In the genomic region with DNA sequence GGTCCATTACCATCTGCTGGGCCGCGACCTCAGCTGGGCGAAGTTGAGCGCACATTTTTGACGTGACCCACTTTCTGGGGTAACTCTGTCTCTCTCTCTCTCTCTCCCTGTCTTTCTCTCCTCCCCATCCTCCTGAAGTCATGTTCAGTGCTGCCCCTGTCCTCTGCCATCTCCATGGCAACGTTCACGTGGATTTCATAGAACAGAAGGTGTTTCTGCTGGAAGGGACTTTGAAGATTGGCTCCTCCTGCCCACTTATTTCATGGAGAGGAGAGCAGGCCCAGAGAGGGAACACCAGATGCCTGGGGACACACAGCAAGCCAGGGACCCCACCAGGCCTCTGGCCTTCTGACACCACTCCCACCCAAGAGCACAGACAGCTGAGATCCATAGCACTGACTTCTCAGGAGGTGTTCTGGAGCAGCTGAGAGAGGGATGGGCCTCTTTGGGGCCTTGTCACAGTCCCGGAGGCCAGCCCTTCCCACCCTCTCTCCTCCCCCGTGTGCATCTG, we compare ENCODE assay signal across 18 cellular contexts. TPM values are rescaled to one million over a fixed set of nuclear protein-coding genes. Genes with fewer than 3 reads are reported as not detected.
DNase-seq lines count a peak whose midpoint lies in the region; ATAC-seq, FAIRE-seq and TF ChIP-seq lines count a peak whose summit lies in the region.
"Had no signal": no experiment of that assay in that cellular context is flagged by ENCODE, and none has a peak within 500 bp of the region (broad histone marks: within the 10 kb centered on the region; RNA-seq: fewer than 3 reads in every experiment).

No MANE protein-coding gene starts in this region.

- H3K27me3 ChIP-seq in HepG2 (ENCODE audit: control insufficient read depth in 1 of 2, insufficient read depth in 2 of 2, low read length in 2 of 2) (peaks cover 10 to 28% of the 10 kb centered on the region in 2 experiments), right lobe of liver (no peaks in the 10 kb centered on the region)

- no peak for TF ChIP-seq EP300 in HepG2 (IDR thresholded peaks at IDR 0.05; ENCODE audit: low read depth in 2 of 2, low read length in 2 of 2)
- TF ChIP-seq EP300 in HepG2 (CRISPR knock-in tag; IDR thresholded peaks at IDR 0.05; ENCODE audit: borderline replicate concordance) = no peak

- WGBS in HepG2 (ENCODE audit: low lambda C conversion rate) = 51% methylated on average over 8 of the region's 9 CpGs
- 74% methylated on average over 6 of the region's 9 CpGs for WGBS in right lobe of liver (ENCODE audit: insufficient coverage, low coverage, low lambda C conversion rate, missing lambda C conversion rate)

- no peaks in the 10 kb centered on the region for H4K20me1 ChIP-seq in HepG2 (ENCODE audit: insufficient read depth, low read length)

- H3K4me2 ChIP-seq in HepG2 (ENCODE audit: low read depth, low read length) = no peak overlapping the region

- H3K4me3 ChIP-seq in HepG2 (replicated peaks in 1 of 3; ENCODE audit: insufficient read depth in 1 of 3, low read depth in 2 of 3, low read length in 3 of 3) (no peak overlapping the region), right lobe of liver (no peak overlapping the region)
- H3K4me3 ChIP-seq: GM23248, SK-N-MC had no signal

- no peaks in the 10 kb centered on the region for H3K9me3 ChIP-seq in HepG2 (ENCODE audit: low read length)
- no peaks in the 10 kb centered on the region for H3K9me3 ChIP-seq in right lobe of liver

- TF ChIP-seq RAD21 in HepG2 (CRISPR knock-in tag; IDR thresholded peaks at IDR 0.05) = no peak

- peaks cover 9% of the 10 kb centered on the region for H3K27me3 Mint-ChIP-seq in glutamatergic neuron (ENCODE audit: unreplicated experiment)
- H3K27me3 Mint-ChIP-seq in activated T-helper 17 cell treated with anti-CD3 and anti-CD28 coated beads, Interleukin-2, amount 50 U/mL, for 72 hours = no peaks in the 10 kb centered on the region

- H3K9ac ChIP-seq in HepG2 (ENCODE audit: insufficient read depth, low read depth, low read length) = no peak overlapping the region
- H3K9ac ChIP-seq: GM23248 had no signal

- peaks cover 18% of the 10 kb centered on the region for H3K4me1 ChIP-seq in HepG2 (ENCODE audit: insufficient read depth, low read length)
- H3K4me1 ChIP-seq in right lobe of liver = peaks cover 0 to 8% (median 1%) of the 10 kb centered on the region in 4 donors

- no peak overlapping the region for H2AFZ ChIP-seq in HepG2 (ENCODE audit: low read length)
- H2AFZ ChIP-seq: GM23248 had no signal

- TF ChIP-seq POLR2A in HepG2 (IDR thresholded peaks at IDR 0.05; ENCODE audit: insufficient read depth in 1 of 2, low read depth in 2 of 2, low read length in 2 of 2) (no peak), right lobe of liver (IDR thresholded peaks at IDR 0.05) (no peak)

- DNase-seq in HepG2 (ENCODE audit: low spot score) (no peak), right lobe of liver (no peak), NCI-H69 (lab: John Stamatoyannopoulos, UW) (peak; percentile 11), glutamatergic neuron (no peak), NCI-H2227 treated with DMSO at 0.1 percent for 48 hours (lab: John Stamatoyannopoulos, UW) (no peak)
- DNase-seq: ACHN, GDM1, GM23248, HCEC 1CT, KG1, MV-4-11, NCI-H187 treated with DMSO at 0.1 percent for 48 hours, SHP77 had no signal

- POLR2A ChIA-PET in HepG2 (lab: Yijun Ruan, JAX) = no interaction called here

- H3K27ac ChIP-seq in HepG2 (ENCODE audit: extremely low read length, insufficient read depth, low read length) = no peak overlapping the region
- no peak overlapping the region for H3K27ac ChIP-seq in right lobe of liver
- H3K27ac ChIP-seq: C4-2B, GM23248, SK-N-MC had no signal

- FAIRE-seq in HepG2 (lab: Jason Lieb, UNC) = no peak

- no peak overlapping the region for H3K27ac Mint-ChIP-seq in glutamatergic neuron (ENCODE audit: unreplicated experiment)
- no peak overlapping the region for H3K27ac Mint-ChIP-seq in activated T-helper 17 cell treated with anti-CD3 and anti-CD28 coated beads, Interleukin-2, amount 50 U/mL, for 72 hours

- in situ Hi-C loops in HepG2 (cut with HindIII; ENCODE audit: extremely low pct_ligation_motif_present, low pct_unique_long_range_greater_than_20kb) = loop anchor here (5.0 kb wide), 1 partner anchor 77 kb away; no protein-coding TSS in a partner anchor

- peaks cover 10% of the 10 kb centered on the region for H3K9me3 Mint-ChIP-seq in glutamatergic neuron (ENCODE audit: unreplicated experiment)
- no peaks in the 10 kb centered on the region for H3K9me3 Mint-ChIP-seq in activated T-helper 17 cell treated with anti-CD3 and anti-CD28 coated beads, Interleukin-2, amount 50 U/mL, for 72 hours

- CTCF ChIA-PET in HepG2 (lab: Yijun Ruan, JAX; ENCODE audit: low intra/inter-chr PET ratio, low total read pairs) = no interaction called here

- TF ChIP-seq CTCF in HepG2 (CRISPR knock-in tag; IDR thresholded peaks at IDR 0.05) (no peak), right lobe of liver (IDR thresholded peaks at IDR 0.05) (no peak), glutamatergic neuron (IDR thresholded peaks at IDR 0.05; ENCODE audit: partially characterized antibody, unreplicated experiment) (no peak)

- no peaks in the 10 kb centered on the region for H3K36me3 Mint-ChIP-seq in glutamatergic neuron (ENCODE audit: unreplicated experiment)
- peaks cover 4% of the 10 kb centered on the region for H3K36me3 Mint-ChIP-seq in activated T-helper 17 cell treated with anti-CD3 and anti-CD28 coated beads, Interleukin-2, amount 50 U/mL, for 72 hours (ENCODE audit: low read depth)

- peaks cover 7% of the 10 kb centered on the region for H3K4me1 Mint-ChIP-seq in glutamatergic neuron (ENCODE audit: low read depth, unreplicated experiment)
- peaks cover 3% of the 10 kb centered on the region for H3K4me1 Mint-ChIP-seq in activated T-helper 17 cell treated with anti-CD3 and anti-CD28 coated beads, Interleukin-2, amount 50 U/mL, for 72 hours

- H3K79me2 ChIP-seq in HepG2 (ENCODE audit: insufficient read depth, low read length) = peaks cover 5% of the 10 kb centered on the region

- no peaks in the 10 kb centered on the region for H3K36me3 ChIP-seq in HepG2 (replicated peaks in 1 of 2; ENCODE audit: control insufficient read depth in 1 of 2, insufficient read depth in 2 of 2, low read length in 2 of 2)
- H3K36me3 ChIP-seq in right lobe of liver = no peaks in the 10 kb centered on the region

- no TSS peak for BruUV-seq in HepG2 (replicated peaks; lab: Mats Ljungman, UMichigan)

- peak overlapping the region; percentile 19 for H3K4me3 Mint-ChIP-seq in glutamatergic neuron (ENCODE audit: unreplicated experiment)
- H3K4me3 Mint-ChIP-seq in activated T-helper 17 cell treated with anti-CD3 and anti-CD28 coated beads, Interleukin-2, amount 50 U/mL, for 72 hours = no peak overlapping the region

- intact Hi-C loops in HepG2 (cut with micrococcal nuclease; ENCODE audit: unreplicated experiment) = loop anchor here (5.0 kb wide), 1 partner anchor 83 kb away; a partner anchor contains a TSS
- intact Hi-C loops in right lobe of liver (cut with DNase I) = no loop called here

- ATAC-seq in HepG2 (no peak), right lobe of liver (no peak), HG03095 (IDR thresholded peaks at IDR 0.05; ENCODE audit: unreplicated experiment) (no peak)
- no peak for ATAC-seq in activated T-helper 17 cell treated with anti-CD3 and anti-CD28 coated beads, Interleukin-2, amount 50 U/mL, for 72 hours (replicated peaks)

RNA-seq across cellular contexts. Expression of a gene that starts 4.2 kb away (rescaled TPM):
- 13.7 and 22.8 TPM in 2 replicates for total RNA-seq in HepG2 (2016; rRNA removed; fragmentation: Illumina TruSeq; extraction: Trizol)
- 3.9 and 4.1 TPM in 2 replicates for total RNA-seq in HepG2 (2016; cell fraction: cytosol; rRNA removed; fragmentation: Illumina TruSeq; extraction: Trizol; ENCODE audit: low read depth)
- 12.7 and 23.2 TPM in 2 replicates for total RNA-seq in HepG2 (2016; cell fraction: insoluble cytoplasmic fraction; rRNA removed; fragmentation: Illumina TruSeq; extraction: Trizol)
- 10.8 and 12.0 TPM in 2 replicates for total RNA-seq in HepG2 (2016; cell fraction: membrane; rRNA removed; fragmentation: Illumina TruSeq; extraction: Trizol)
- total RNA-seq in HepG2 (2016; cell fraction: nucleus; rRNA removed; fragmentation: Illumina TruSeq; extraction: Trizol) = 15.7 and 16.3 TPM in 2 replicates
- polyA plus RNA-seq in HepG2 (2011; rRNA removed) = 5.0 and 6.4 TPM in 2 replicates
- 3.7 and 6.4 TPM in 2 replicates for polyA plus RNA-seq in HepG2 (2011; cell fraction: cytosol; rRNA removed)
- polyA plus RNA-seq in HepG2 (2011; cell fraction: nucleus; rRNA removed) = 11.8 and 19.6 TPM in 2 replicates
- polyA plus RNA-seq in HepG2 (2012) = 5.1 and 7.4 TPM in 2 replicates
- 1.5 and 1.6 TPM in 2 replicates for polyA plus RNA-seq in HepG2 (2016; cell fraction: cytosol; fragmentation: Illumina TruSeq; extraction: Trizol; ENCODE audit: low read depth)
- 7.3 and 10.7 TPM in 2 replicates for polyA plus RNA-seq in HepG2 (2016; cell fraction: insoluble cytoplasmic fraction; fragmentation: Illumina TruSeq; extraction: Trizol; ENCODE audit: low read depth)
- polyA plus RNA-seq in HepG2 (2016; cell fraction: membrane; fragmentation: Illumina TruSeq; extraction: Trizol; ENCODE audit: low read depth) = 4.0 and 4.9 TPM in 2 replicates
- polyA plus RNA-seq in HepG2 (2016; cell fraction: nucleus; fragmentation: Illumina TruSeq; extraction: Trizol; ENCODE audit: insufficient read depth, low read depth) = 28.4 and 30.0 TPM in 2 replicates
- polyA minus RNA-seq in HepG2 (2011; rRNA and poly(A)+ RNA removed; ENCODE audit: low replicate concordance) = 36.8 and 74.8 TPM in 2 replicates
- polyA minus RNA-seq in HepG2 (2011; cell fraction: cytosol; rRNA and poly(A)+ RNA removed) = 10.9 and 18.1 TPM in 2 replicates
- polyA minus RNA-seq in HepG2 (2011; cell fraction: nucleus; rRNA and poly(A)+ RNA removed) = 13.1 and 14.7 TPM in 2 replicates
- 1 to 10 TPM; 1.3 to 2.7 (median 1.7) TPM for total RNA-seq in right lobe of liver
- 26.4 TPM for total RNA-seq in glutamatergic neuron (ENCODE audit: unreplicated experiment)
- 10 to 100 TPM; 59.6 to 64.5 TPM for total RNA-seq in activated T-helper 17 cell treated with anti-CD3 and anti-CD28 coated beads, Interleukin-2, amount 50 U/mL, for 72 hours

RNA-seq across cellular contexts. Expression of a gene that starts 34.8 kb away (rescaled TPM):
- total RNA-seq in HepG2 (2016; rRNA removed; fragmentation: Illumina TruSeq; extraction: Trizol) = 19.7 and 24.4 TPM in 2 replicates
- total RNA-seq in HepG2 (2016; cell fraction: cytosol; rRNA removed; fragmentation: Illumina TruSeq; extraction: Trizol; ENCODE audit: low read depth) = 10.8 and 13.0 TPM in 2 replicates
- 16.5 and 23.4 TPM in 2 replicates for total RNA-seq in HepG2 (2016; cell fraction: insoluble cytoplasmic fraction; rRNA removed; fragmentation: Illumina TruSeq; extraction: Trizol)
- total RNA-seq in HepG2 (2016; cell fraction: membrane; rRNA removed; fragmentation: Illumina TruSeq; extraction: Trizol) = 18.0 and 21.4 TPM in 2 replicates
- 17.3 and 20.2 TPM in 2 replicates for total RNA-seq in HepG2 (2016; cell fraction: nucleus; rRNA removed; fragmentation: Illumina TruSeq; extraction: Trizol)
- 5.9 and 6.2 TPM in 2 replicates for polyA plus RNA-seq in HepG2 (2011; rRNA removed)
- 3.2 and 8.6 TPM in 2 replicates for polyA plus RNA-seq in HepG2 (2011; cell fraction: cytosol; rRNA removed)
- polyA plus RNA-seq in HepG2 (2011; cell fraction: nucleus; rRNA removed) = 28.4 and 38.0 TPM in 2 replicates
- 3.0 and 4.0 TPM in 2 replicates for polyA plus RNA-seq in HepG2 (2012)
- 11.9 and 12.7 TPM in 2 replicates for polyA plus RNA-seq in HepG2 (2016; cell fraction: cytosol; fragmentation: Illumina TruSeq; extraction: Trizol; ENCODE audit: low read depth)
- 19.2 and 19.4 TPM in 2 replicates for polyA plus RNA-seq in HepG2 (2016; cell fraction: insoluble cytoplasmic fraction; fragmentation: Illumina TruSeq; extraction: Trizol; ENCODE audit: low read depth)
- polyA plus RNA-seq in HepG2 (2016; cell fraction: membrane; fragmentation: Illumina TruSeq; extraction: Trizol; ENCODE audit: low read depth) = 14.6 and 18.0 TPM in 2 replicates
- polyA plus RNA-seq in HepG2 (2016; cell fraction: nucleus; fragmentation: Illumina TruSeq; extraction: Trizol; ENCODE audit: insufficient read depth, low read depth) = 38.8 and 41.0 TPM in 2 replicates
- 5.2 and 12.3 TPM in 2 replicates for polyA minus RNA-seq in HepG2 (2011; rRNA and poly(A)+ RNA removed; ENCODE audit: low replicate concordance)
- 2.5 and 3.1 TPM in 2 replicates for polyA minus RNA-seq in HepG2 (2011; cell fraction: cytosol; rRNA and poly(A)+ RNA removed)
- 6.3 and 10.6 TPM in 2 replicates for polyA minus RNA-seq in HepG2 (2011; cell fraction: nucleus; rRNA and poly(A)+ RNA removed)
- total RNA-seq in right lobe of liver = 1 to 10 TPM in 3 of 6 experiments, under 1 TPM in 3; 0.35 to 2.8 (median 0.87) TPM
- 21.1 TPM for total RNA-seq in glutamatergic neuron (ENCODE audit: unreplicated experiment)
- total RNA-seq in activated T-helper 17 cell treated with anti-CD3 and anti-CD28 coated beads, Interleukin-2, amount 50 U/mL, for 72 hours = 10 to 100 TPM; 14.8 to 19.7 TPM

RNA-seq across cellular contexts. Expression of a gene that starts 46.0 kb away (rescaled TPM):
- total RNA-seq in HepG2 (2016; rRNA removed; fragmentation: Illumina TruSeq; extraction: Trizol) (0.20 and 0.35 TPM in 2 replicates), right lobe of liver (1 to 10 TPM in 4 of 6 experiments, under 1 TPM in 2; 0.39 to 2.1 (median 1.2) TPM), glutamatergic neuron (ENCODE audit: unreplicated experiment) (5.4 TPM)
- not detected in 2 replicates for total RNA-seq in HepG2 (2016; cell fraction: cytosol; rRNA removed; fragmentation: Illumina TruSeq; extraction: Trizol; ENCODE audit: low read depth)
- total RNA-seq in HepG2 (2016; cell fraction: insoluble cytoplasmic fraction; rRNA removed; fragmentation: Illumina TruSeq; extraction: Trizol) = 0.15 and 0.30 TPM in 2 replicates
- 0.25 TPM in 1 of 2 replicates, not detected in the other for total RNA-seq in HepG2 (2016; cell fraction: membrane; rRNA removed; fragmentation: Illumina TruSeq; extraction: Trizol)
- 0.19 and 0.28 TPM in 2 replicates for total RNA-seq in HepG2 (2016; cell fraction: nucleus; rRNA removed; fragmentation: Illumina TruSeq; extraction: Trizol)
- polyA plus RNA-seq in HepG2 (2011; rRNA removed) = 0.09 and 0.29 TPM in 2 replicates
- polyA plus RNA-seq in HepG2 (2011; cell fraction: cytosol; rRNA removed) = 0.12 and 0.15 TPM in 2 replicates
- 0.66 and 0.79 TPM in 2 replicates for polyA plus RNA-seq in HepG2 (2011; cell fraction: nucleus; rRNA removed)
- polyA plus RNA-seq in HepG2 (2012) = 0.07 and 0.11 TPM in 2 replicates
- 0.08 TPM in 1 of 2 replicates, not detected in the other for polyA plus RNA-seq in HepG2 (2016; cell fraction: cytosol; fragmentation: Illumina TruSeq; extraction: Trizol; ENCODE audit: low read depth)
- polyA plus RNA-seq in HepG2 (2016; cell fraction: insoluble cytoplasmic fraction; fragmentation: Illumina TruSeq; extraction: Trizol; ENCODE audit: low read depth) = not detected in 2 replicates
- not detected in 2 replicates for polyA plus RNA-seq in HepG2 (2016; cell fraction: membrane; fragmentation: Illumina TruSeq; extraction: Trizol; ENCODE audit: low read depth)
- polyA plus RNA-seq in HepG2 (2016; cell fraction: nucleus; fragmentation: Illumina TruSeq; extraction: Trizol; ENCODE audit: insufficient read depth, low read depth) = 0.23 TPM in 1 of 2 replicates, not detected in the other
- 0.49 and 1.4 TPM in 2 replicates for polyA minus RNA-seq in HepG2 (2011; rRNA and poly(A)+ RNA removed; ENCODE audit: low replicate concordance)
- polyA minus RNA-seq in HepG2 (2011; cell fraction: cytosol; rRNA and poly(A)+ RNA removed) = 0.59 and 0.62 TPM in 2 replicates
- polyA minus RNA-seq in HepG2 (2011; cell fraction: nucleus; rRNA and poly(A)+ RNA removed) = 0.39 and 0.62 TPM in 2 replicates
- total RNA-seq in activated T-helper 17 cell treated with anti-CD3 and anti-CD28 coated beads, Interleukin-2, amount 50 U/mL, for 72 hours = under 1 TPM in 1 of 2 donors, not detected in 1; 0.21 TPM
- total RNA-seq: GM23248, RPMI7951 had no signal
- polyA plus RNA-seq: GM23248 had no signal

RNA-seq across cellular contexts. Expression of a gene that starts 49.9 kb away (rescaled TPM):
- total RNA-seq in HepG2 (2016; rRNA removed; fragmentation: Illumina TruSeq; extraction: Trizol) (13.7 and 17.6 TPM in 2 replicates), right lobe of liver (10 to 100 TPM; 14.9 to 22.7 (median 17.5) TPM), glutamatergic neuron (ENCODE audit: unreplicated experiment) (58.4 TPM)
- 1.3 and 1.4 TPM in 2 replicates for total RNA-seq in HepG2 (2016; cell fraction: cytosol; rRNA removed; fragmentation: Illumina TruSeq; extraction: Trizol; ENCODE audit: low read depth)
- 12.6 and 15.8 TPM in 2 replicates for total RNA-seq in HepG2 (2016; cell fraction: insoluble cytoplasmic fraction; rRNA removed; fragmentation: Illumina TruSeq; extraction: Trizol)
- 4.8 and 5.7 TPM in 2 replicates for total RNA-seq in HepG2 (2016; cell fraction: membrane; rRNA removed; fragmentation: Illumina TruSeq; extraction: Trizol)
- 12.6 and 14.4 TPM in 2 replicates for total RNA-seq in HepG2 (2016; cell fraction: nucleus; rRNA removed; fragmentation: Illumina TruSeq; extraction: Trizol)
- polyA plus RNA-seq in HepG2 (2011; rRNA removed) = 7.7 and 8.4 TPM in 2 replicates
- 3.7 and 4.9 TPM in 2 replicates for polyA plus RNA-seq in HepG2 (2011; cell fraction: cytosol; rRNA removed)
- 29.9 and 35.0 TPM in 2 replicates for polyA plus RNA-seq in HepG2 (2011; cell fraction: nucleus; rRNA removed)
- 5.7 TPM in 2 replicates for polyA plus RNA-seq in HepG2 (2012)
- polyA plus RNA-seq in HepG2 (2016; cell fraction: cytosol; fragmentation: Illumina TruSeq; extraction: Trizol; ENCODE audit: low read depth) = 1.0 and 1.2 TPM in 2 replicates
- 8.4 and 11.8 TPM in 2 replicates for polyA plus RNA-seq in HepG2 (2016; cell fraction: insoluble cytoplasmic fraction; fragmentation: Illumina TruSeq; extraction: Trizol; ENCODE audit: low read depth)
- polyA plus RNA-seq in HepG2 (2016; cell fraction: membrane; fragmentation: Illumina TruSeq; extraction: Trizol; ENCODE audit: low read depth) = 2.4 and 3.2 TPM in 2 replicates
- polyA plus RNA-seq in HepG2 (2016; cell fraction: nucleus; fragmentation: Illumina TruSeq; extraction: Trizol; ENCODE audit: insufficient read depth, low read depth) = 22.4 and 24.8 TPM in 2 replicates
- 11.0 and 28.2 TPM in 2 replicates for polyA minus RNA-seq in HepG2 (2011; rRNA and poly(A)+ RNA removed; ENCODE audit: low replicate concordance)
- polyA minus RNA-seq in HepG2 (2011; cell fraction: cytosol; rRNA and poly(A)+ RNA removed) = 9.1 and 10.4 TPM in 2 replicates
- 10.0 and 13.8 TPM in 2 replicates for polyA minus RNA-seq in HepG2 (2011; cell fraction: nucleus; rRNA and poly(A)+ RNA removed)
- total RNA-seq in activated T-helper 17 cell treated with anti-CD3 and anti-CD28 coated beads, Interleukin-2, amount 50 U/mL, for 72 hours = 10 to 100 TPM; 10.8 to 16.1 TPM
